ENCODE assay signal across 1 cellular context in the genomic region with DNA sequence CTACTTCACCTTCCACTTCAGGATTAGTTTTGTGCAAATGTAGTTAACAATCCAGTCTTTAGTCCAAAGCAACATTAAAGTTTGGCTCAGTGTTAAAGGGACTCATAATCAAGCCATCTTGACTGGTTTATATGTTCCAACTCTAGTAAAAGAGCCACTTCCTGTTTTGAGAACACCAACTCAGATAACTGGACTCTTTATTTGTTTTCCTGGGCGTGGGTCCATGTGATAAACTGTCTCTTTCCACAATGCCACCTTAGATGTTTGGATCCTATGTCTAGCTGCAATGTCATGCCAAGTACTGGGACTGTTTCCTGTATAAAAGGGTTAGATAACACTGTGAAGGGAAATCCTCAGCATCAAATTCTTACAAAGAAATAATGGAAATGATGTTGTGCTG.
TF ChIP-seq lines count a peak whose summit lies in the region.

No MANE protein-coding gene starts in this region.

TF ChIP-seq in HEK293, 187 proteins besides CTCF, POLR2A, EP300 and RAD21 (continued from another document):
- TF ChIP-seq, protein P1, sequence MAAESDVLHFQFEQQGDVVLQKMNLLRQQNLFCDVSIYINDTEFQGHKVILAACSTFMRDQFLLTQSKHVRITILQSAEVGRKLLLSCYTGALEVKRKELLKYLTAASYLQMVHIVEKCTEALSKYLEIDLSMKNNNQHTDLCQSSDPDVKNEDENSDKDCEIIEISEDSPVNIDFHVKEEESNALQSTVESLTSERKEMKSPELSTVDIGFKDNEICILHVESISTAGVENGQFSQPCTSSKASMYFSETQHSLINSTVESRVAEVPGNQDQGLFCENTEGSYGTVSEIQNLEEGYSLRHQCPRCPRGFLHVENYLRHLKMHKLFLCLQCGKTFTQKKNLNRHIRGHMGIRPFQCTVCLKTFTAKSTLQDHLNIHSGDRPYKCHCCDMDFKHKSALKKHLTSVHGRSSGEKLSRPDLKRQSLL (tag by site-specific recombination; IDR thresholded peaks at IDR 0.05), result no peak
- TF ChIP-seq ZNF843 (tag by site-specific recombination; IDR thresholded peaks at IDR 0.05), result peak; percentile 69; the same call in 1 of the 2 replicates
- TF ChIP-seq, protein P2, sequence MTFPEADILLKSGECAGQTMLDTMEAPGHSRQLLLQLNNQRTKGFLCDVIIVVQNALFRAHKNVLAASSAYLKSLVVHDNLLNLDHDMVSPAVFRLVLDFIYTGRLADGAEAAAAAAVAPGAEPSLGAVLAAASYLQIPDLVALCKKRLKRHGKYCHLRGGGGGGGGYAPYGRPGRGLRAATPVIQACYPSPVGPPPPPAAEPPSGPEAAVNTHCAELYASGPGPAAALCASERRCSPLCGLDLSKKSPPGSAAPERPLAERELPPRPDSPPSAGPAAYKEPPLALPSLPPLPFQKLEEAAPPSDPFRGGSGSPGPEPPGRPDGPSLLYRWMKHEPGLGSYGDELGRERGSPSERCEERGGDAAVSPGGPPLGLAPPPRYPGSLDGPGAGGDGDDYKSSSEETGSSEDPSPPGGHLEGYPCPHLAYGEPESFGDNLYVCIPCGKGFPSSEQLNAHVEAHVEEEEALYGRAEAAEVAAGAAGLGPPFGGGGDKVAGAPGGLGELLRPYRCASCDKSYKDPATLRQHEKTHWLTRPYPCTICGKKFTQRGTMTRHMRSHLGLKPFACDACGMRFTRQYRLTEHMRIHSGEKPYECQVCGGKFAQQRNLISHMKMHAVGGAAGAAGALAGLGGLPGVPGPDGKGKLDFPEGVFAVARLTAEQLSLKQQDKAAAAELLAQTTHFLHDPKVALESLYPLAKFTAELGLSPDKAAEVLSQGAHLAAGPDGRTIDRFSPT (tag by site-specific recombination; IDR thresholded peaks at IDR 0.05), result no peak
- no peak for TF ChIP-seq ZNF626 (tag by site-specific recombination; IDR thresholded peaks at IDR 0.05)
- TF ChIP-seq ZBTB48 (tag by site-specific recombination; IDR thresholded peaks at IDR 0.05), result no peak
- no peak for TF ChIP-seq ZNF10 (tag by site-specific recombination; IDR thresholded peaks at IDR 0.05)
- no peak for TF ChIP-seq ZSCAN23 (tag by site-specific recombination; IDR thresholded peaks at IDR 0.05)
- no peak for TF ChIP-seq ZNF629 (tag by site-specific recombination; IDR thresholded peaks at IDR 0.05)
- no peak for TF ChIP-seq ZNF146 (tag by site-specific recombination; IDR thresholded peaks at IDR 0.05)
- TF ChIP-seq SP2 (tag by site-specific recombination; IDR thresholded peaks at IDR 0.05), result no peak
- TF ChIP-seq PRDM1 (tag by site-specific recombination; IDR thresholded peaks at IDR 0.05), result no peak
- TF ChIP-seq ZNF621 (tag by site-specific recombination; IDR thresholded peaks at IDR 0.05), result no peak
- TF ChIP-seq ZNF133 (tag by site-specific recombination; IDR thresholded peaks at IDR 0.05), result peak; percentile 55; the same call in 1 of the 2 replicates
- TF ChIP-seq FEZF1 (tag by site-specific recombination; IDR thresholded peaks at IDR 0.05), result peak; percentile 60
- TF ChIP-seq GLI4 (tag by site-specific recombination; IDR thresholded peaks at IDR 0.05), result no peak
- TF ChIP-seq, protein P3, sequence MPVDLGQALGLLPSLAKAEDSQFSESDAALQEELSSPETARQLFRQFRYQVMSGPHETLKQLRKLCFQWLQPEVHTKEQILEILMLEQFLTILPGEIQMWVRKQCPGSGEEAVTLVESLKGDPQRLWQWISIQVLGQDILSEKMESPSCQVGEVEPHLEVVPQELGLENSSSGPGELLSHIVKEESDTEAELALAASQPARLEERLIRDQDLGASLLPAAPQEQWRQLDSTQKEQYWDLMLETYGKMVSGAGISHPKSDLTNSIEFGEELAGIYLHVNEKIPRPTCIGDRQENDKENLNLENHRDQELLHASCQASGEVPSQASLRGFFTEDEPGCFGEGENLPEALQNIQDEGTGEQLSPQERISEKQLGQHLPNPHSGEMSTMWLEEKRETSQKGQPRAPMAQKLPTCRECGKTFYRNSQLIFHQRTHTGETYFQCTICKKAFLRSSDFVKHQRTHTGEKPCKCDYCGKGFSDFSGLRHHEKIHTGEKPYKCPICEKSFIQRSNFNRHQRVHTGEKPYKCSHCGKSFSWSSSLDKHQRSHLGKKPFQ (tag by site-specific recombination; IDR thresholded peaks at IDR 0.05), result no peak
- TF ChIP-seq ZNF16 (tag by site-specific recombination; IDR thresholded peaks at IDR 0.05; ENCODE audit: low read depth), result no peak
- no peak for TF ChIP-seq ZEB2 (tag by site-specific recombination; IDR thresholded peaks at IDR 0.05)
- TF ChIP-seq ZSCAN16 (tag by site-specific recombination; IDR thresholded peaks at IDR 0.05), result 0 out of 2 replicates have a peak, but pooled peaks have one; percentile 58
- TF ChIP-seq, protein P4, sequence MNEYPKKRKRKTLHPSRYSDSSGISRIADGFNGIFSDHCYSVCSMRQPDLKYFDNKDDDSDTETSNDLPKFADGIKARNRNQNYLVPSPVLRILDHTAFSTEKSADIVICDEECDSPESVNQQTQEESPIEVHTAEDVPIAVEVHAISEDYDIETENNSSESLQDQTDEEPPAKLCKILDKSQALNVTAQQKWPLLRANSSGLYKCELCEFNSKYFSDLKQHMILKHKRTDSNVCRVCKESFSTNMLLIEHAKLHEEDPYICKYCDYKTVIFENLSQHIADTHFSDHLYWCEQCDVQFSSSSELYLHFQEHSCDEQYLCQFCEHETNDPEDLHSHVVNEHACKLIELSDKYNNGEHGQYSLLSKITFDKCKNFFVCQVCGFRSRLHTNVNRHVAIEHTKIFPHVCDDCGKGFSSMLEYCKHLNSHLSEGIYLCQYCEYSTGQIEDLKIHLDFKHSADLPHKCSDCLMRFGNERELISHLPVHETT (tag by site-specific recombination; IDR thresholded peaks at IDR 0.05), result no peak
- TF ChIP-seq, protein P5, sequence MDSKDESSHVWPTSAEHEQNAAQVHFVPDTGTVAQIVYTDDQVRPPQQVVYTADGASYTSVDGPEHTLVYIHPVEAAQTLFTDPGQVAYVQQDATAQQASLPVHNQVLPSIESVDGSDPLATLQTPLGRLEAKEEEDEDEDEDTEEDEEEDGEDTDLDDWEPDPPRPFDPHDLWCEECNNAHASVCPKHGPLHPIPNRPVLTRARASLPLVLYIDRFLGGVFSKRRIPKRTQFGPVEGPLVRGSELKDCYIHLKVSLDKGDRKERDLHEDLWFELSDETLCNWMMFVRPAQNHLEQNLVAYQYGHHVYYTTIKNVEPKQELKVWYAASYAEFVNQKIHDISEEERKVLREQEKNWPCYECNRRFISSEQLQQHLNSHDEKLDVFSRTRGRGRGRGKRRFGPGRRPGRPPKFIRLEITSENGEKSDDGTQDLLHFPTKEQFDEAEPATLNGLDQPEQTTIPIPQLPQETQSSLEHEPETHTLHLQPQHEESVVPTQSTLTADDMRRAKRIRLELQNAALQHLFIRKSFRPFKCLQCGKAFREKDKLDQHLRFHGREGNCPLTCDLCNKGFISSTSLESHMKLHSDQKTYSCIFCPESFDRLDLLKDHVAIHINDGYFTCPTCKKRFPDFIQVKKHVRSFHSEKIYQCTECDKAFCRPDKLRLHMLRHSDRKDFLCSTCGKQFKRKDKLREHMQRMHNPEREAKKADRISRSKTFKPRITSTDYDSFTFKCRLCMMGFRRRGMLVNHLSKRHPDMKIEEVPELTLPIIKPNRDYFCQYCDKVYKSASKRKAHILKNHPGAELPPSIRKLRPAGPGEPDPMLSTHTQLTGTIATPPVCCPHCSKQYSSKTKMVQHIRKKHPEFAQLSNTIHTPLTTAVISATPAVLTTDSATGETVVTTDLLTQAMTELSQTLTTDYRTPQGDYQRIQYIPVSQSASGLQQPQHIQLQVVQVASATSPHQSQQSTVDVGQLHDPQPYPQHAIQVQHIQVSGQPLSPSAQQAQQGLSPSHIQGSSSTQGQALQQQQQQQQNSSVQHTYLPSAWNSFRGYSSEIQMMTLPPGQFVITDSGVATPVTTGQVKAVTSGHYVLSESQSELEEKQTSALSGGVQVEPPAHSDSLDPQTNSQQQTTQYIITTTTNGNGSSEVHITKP (tag by site-specific recombination; IDR thresholded peaks at IDR 0.05), result no peak
- TF ChIP-seq IKZF3 (tag by site-specific recombination; IDR thresholded peaks at IDR 0.05), result no peak
- TF ChIP-seq, protein P6, sequence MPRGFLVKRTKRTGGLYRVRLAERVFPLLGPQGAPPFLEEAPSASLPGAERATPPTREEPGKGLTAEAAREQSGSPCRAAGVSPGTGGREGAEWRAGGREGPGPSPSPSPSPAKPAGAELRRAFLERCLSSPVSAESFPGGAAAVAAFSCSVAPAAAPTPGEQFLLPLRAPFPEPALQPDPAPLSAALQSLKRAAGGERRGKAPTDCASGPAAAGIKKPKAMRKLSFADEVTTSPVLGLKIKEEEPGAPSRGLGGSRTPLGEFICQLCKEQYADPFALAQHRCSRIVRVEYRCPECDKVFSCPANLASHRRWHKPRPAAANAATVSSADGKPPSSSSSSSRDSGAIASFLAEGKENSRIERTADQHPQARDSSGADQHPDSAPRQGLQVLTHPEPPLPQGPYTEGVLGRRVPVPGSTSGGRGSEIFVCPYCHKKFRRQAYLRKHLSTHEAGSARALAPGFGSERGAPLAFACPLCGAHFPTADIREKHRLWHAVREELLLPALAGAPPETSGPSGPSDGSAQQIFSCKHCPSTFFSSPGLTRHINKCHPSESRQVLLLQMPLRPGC (tag by site-specific recombination; IDR thresholded peaks at IDR 0.05), result no peak
- no peak for TF ChIP-seq ZNF24 (tag by site-specific recombination; IDR thresholded peaks at IDR 0.05)
- no peak for TF ChIP-seq ZNF747 (tag by site-specific recombination; IDR thresholded peaks at IDR 0.05)
